Comparison of ENCODE assay signal across 14 cellular contexts in genomic region chr9:32339424-32339823, GRCh38. TPM values are rescaled to one million over a fixed set of nuclear protein-coding genes. Genes with fewer than 3 reads are reported as not detected.
DNase-seq lines count a peak whose midpoint lies in the region; ATAC-seq and TF ChIP-seq lines count a peak whose summit lies in the region.
"Had no signal": no experiment of that assay in that cellular context is flagged by ENCODE, and none has a peak within 500 bp of the region (broad histone marks: within the 10 kb centered on the region; RNA-seq: fewer than 3 reads in every experiment).

No MANE protein-coding gene starts in this region.

- no peak overlapping the region for H3K4me3 Mint-ChIP-seq in endothelial cell (ENCODE audit: unreplicated experiment)
- H3K4me3 Mint-ChIP-seq in activated naive CD4-positive, alpha-beta T cell treated with anti-CD3 and anti-CD28 coated beads for 36 hours: no peak overlapping the region
- H3K4me3 Mint-ChIP-seq: activated naive CD8-positive, alpha-beta T cell treated with anti-CD3 and anti-CD28 coated beads for 36 hours; immature natural killer cell; stimulated activated naive CD8-positive, alpha-beta T cell treated with anti-CD3 and anti-CD28 coated beads, Interleukin-15, Interleukin-2, amounts not matched to agents 100 ng/mL and 50 ng/mL, for 24 hours had no signal

- ATAC-seq in GM19025 (IDR thresholded peaks at IDR 0.05; ENCODE audit: low read depth, unreplicated experiment): peak; percentile 78
- ATAC-seq in GM21737 (IDR thresholded peaks at IDR 0.05; ENCODE audit: unreplicated experiment): peak; percentile 88
- ATAC-seq in HG03139 (IDR thresholded peaks at IDR 0.05; ENCODE audit: unreplicated experiment): peak; percentile 83
- ATAC-seq: psoas muscle had no signal

- no peaks in the 10 kb centered on the region for H3K9me3 Mint-ChIP-seq in endothelial cell (ENCODE audit: unreplicated experiment)
- H3K9me3 Mint-ChIP-seq in activated naive CD4-positive, alpha-beta T cell treated with anti-CD3 and anti-CD28 coated beads for 36 hours: no peaks in the 10 kb centered on the region
- H3K9me3 Mint-ChIP-seq: activated naive CD8-positive, alpha-beta T cell treated with anti-CD3 and anti-CD28 coated beads for 36 hours; immature natural killer cell; stimulated activated naive CD8-positive, alpha-beta T cell treated with anti-CD3 and anti-CD28 coated beads, Interleukin-15, Interleukin-2, amounts not matched to agents 100 ng/mL and 50 ng/mL, for 24 hours had no signal

- H3K36me3 Mint-ChIP-seq in endothelial cell (ENCODE audit: low read depth, unreplicated experiment): no peaks in the 10 kb centered on the region
- no peaks in the 10 kb centered on the region for H3K36me3 Mint-ChIP-seq in activated naive CD4-positive, alpha-beta T cell treated with anti-CD3 and anti-CD28 coated beads for 36 hours (ENCODE audit: low read depth)
- H3K36me3 Mint-ChIP-seq: activated naive CD8-positive, alpha-beta T cell treated with anti-CD3 and anti-CD28 coated beads for 36 hours; immature natural killer cell had no signal

- no peak overlapping the region for H3K4me3 ChIP-seq in epithelial cell of esophagus (ENCODE audit: low read length)
- H3K4me3 ChIP-seq: psoas muscle had no signal

- intact Hi-C loops in activated naive CD4-positive, alpha-beta T cell treated with anti-CD3 and anti-CD28 coated beads for 36 hours (cut with micrococcal nuclease): no loop called here

- peak; percentile 16 for DNase-seq in epithelial cell of esophagus (ENCODE audit: low read depth)
- no peak for DNase-seq in endothelial cell (ENCODE audit: low spot score)
- no peak for DNase-seq in SKM-1 treated with dmso at 0.1 percent for 144 hours (lab: John Stamatoyannopoulos, UW; ENCODE audit: unreplicated experiment)
- DNase-seq in activated naive CD4-positive, alpha-beta T cell treated with anti-CD3 and anti-CD28 coated beads for 36 hours: no peak
- DNase-seq in activated CD4-positive, alpha-beta T cell treated with anti-CD3 and anti-CD28 coated beads for 4 hours: no peak
- DNase-seq: activated naive CD8-positive, alpha-beta T cell treated with anti-CD3 and anti-CD28 coated beads for 36 hours; immature natural killer cell; NCI-H2029 treated with DMSO at 0.1 percent for 48 hours; psoas muscle; T-helper 2 cell had no signal

- H3K4me1 Mint-ChIP-seq in endothelial cell (ENCODE audit: unreplicated experiment): no peaks in the 10 kb centered on the region
- H3K4me1 Mint-ChIP-seq in activated naive CD4-positive, alpha-beta T cell treated with anti-CD3 and anti-CD28 coated beads for 36 hours (ENCODE audit: low read depth): peaks cover 7% of the 10 kb centered on the region
- H3K4me1 Mint-ChIP-seq: immature natural killer cell had no signal

- CTCF ChIA-PET in activated naive CD4-positive, alpha-beta T cell treated with anti-CD3 and anti-CD28 coated beads for 36 hours (lab: Charles Lee): interaction anchor here (1.8 kb wide), 1 partner anchor 39 kb away, joined by 4 read pairs; no protein-coding TSS in a partner anchor

- no peaks in the 10 kb centered on the region for H3K27me3 Mint-ChIP-seq in endothelial cell (ENCODE audit: unreplicated experiment)
- no peaks in the 10 kb centered on the region for H3K27me3 Mint-ChIP-seq in activated naive CD4-positive, alpha-beta T cell treated with anti-CD3 and anti-CD28 coated beads for 36 hours (ENCODE audit: low read depth)
- H3K27me3 Mint-ChIP-seq: activated naive CD8-positive, alpha-beta T cell treated with anti-CD3 and anti-CD28 coated beads for 36 hours; stimulated activated naive CD8-positive, alpha-beta T cell treated with anti-CD3 and anti-CD28 coated beads, Interleukin-15, Interleukin-2, amounts not matched to agents 100 ng/mL and 50 ng/mL, for 24 hours had no signal

- TF ChIP-seq CTCF in epithelial cell of esophagus (IDR thresholded peaks at IDR 0.05; ENCODE audit: insufficient read depth, low read depth, low read length, missing control alignments): no peak
- no peak for TF ChIP-seq CTCF in endothelial cell (IDR thresholded peaks at IDR 0.05; ENCODE audit: unreplicated experiment)

- no peak overlapping the region for H3K27ac Mint-ChIP-seq in endothelial cell (ENCODE audit: unreplicated experiment)
- no peak overlapping the region for H3K27ac Mint-ChIP-seq in activated naive CD4-positive, alpha-beta T cell treated with anti-CD3 and anti-CD28 coated beads for 36 hours
- H3K27ac Mint-ChIP-seq: activated naive CD8-positive, alpha-beta T cell treated with anti-CD3 and anti-CD28 coated beads for 36 hours; immature natural killer cell; stimulated activated naive CD8-positive, alpha-beta T cell treated with anti-CD3 and anti-CD28 coated beads, Interleukin-15, Interleukin-2, amounts not matched to agents 100 ng/mL and 50 ng/mL, for 24 hours had no signal

RNA-seq across cellular contexts. Expression of gene ACO1, which starts 45.0 kb away (rescaled TPM):
- 30.6 TPM for total RNA-seq in endothelial cell (ENCODE audit: unreplicated experiment)
- 10 to 100 TPM; 13.2 to 14.8 TPM for total RNA-seq in activated naive CD4-positive, alpha-beta T cell treated with anti-CD3 and anti-CD28 coated beads for 36 hours
